ENCODE assay signal across 9 cellular contexts in the genomic region with DNA sequence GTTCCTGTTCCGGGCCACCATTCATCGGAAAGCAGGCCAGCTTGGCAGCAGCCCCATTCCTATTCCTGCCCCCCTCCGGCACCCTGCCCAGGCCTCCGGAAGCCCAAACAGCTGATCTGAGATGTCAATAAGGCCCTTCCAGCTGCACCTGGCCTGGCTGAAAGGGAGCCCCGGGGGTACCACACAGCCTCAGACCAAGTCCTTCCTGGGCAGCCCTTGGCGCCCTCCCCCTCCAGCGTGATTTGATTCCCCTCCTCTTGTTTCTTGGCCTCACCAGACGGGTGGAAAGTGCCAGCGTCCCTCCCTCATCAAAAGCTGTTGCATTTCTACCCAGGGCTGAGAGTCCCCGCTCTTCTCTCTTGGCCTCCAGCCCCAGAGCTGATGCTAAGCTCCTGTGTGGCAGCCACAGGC.
DNase-seq lines count a peak whose midpoint lies in the region; ATAC-seq and TF ChIP-seq lines count a peak whose summit lies in the region.
"Had no signal": no experiment of that assay in that cellular context is flagged by ENCODE, and none has a peak within 500 bp of the region (broad histone marks: within the 10 kb centered on the region; RNA-seq: fewer than 3 reads in every experiment).

No MANE protein-coding gene starts in this region.

- peak overlapping the region; percentile 63; the same call in 1 of the 2 replicates for H3K27ac ChIP-seq in GM23338 (ENCODE audit: low read depth)
- peak overlapping the region; percentile 24 for H3K27ac ChIP-seq in endodermal cell (ENCODE audit: low read depth, low read length)

- H4K20me1 ChIP-seq in GM23338 (replicated peaks; ENCODE audit: insufficient read depth), result no peaks in the 10 kb centered on the region

- no peak overlapping the region for H2AFZ ChIP-seq in GM23338

- no peaks in the 10 kb centered on the region for H3K27me3 ChIP-seq in GM23338 (ENCODE audit: insufficient read depth)
- no peaks in the 10 kb centered on the region for H3K27me3 ChIP-seq in endodermal cell (ENCODE audit: control insufficient read depth, insufficient read depth, low read length, poor library complexity, severe bottlenecking)

- DNase-seq in GM23338 (ENCODE audit: low spot score), result no peak
- DNase-seq in NCI-H446 treated with DMSO at 0.1 percent for 48 hours (lab: John Stamatoyannopoulos, UW), result peak; percentile 93
- DNase-seq in endodermal cell, result no peak
- DNase-seq in posterior cingulate gyrus, result peak; percentile 43 to 93 (median 65)
- DNase-seq in activated gamma-delta T cell (lab: John Stamatoyannopoulos, UW), result no peak
- DNase-seq in SIG-M5 (lab: John Stamatoyannopoulos, UW), result no peak
- no peak for DNase-seq in activated CD8-positive, alpha-beta memory T cell treated with anti-CD3 and anti-CD28 coated beads, Interleukin-2, amount 50 U/mL, for 4 hours
- DNase-seq: activated CD4-positive, alpha-beta T cell treated with anti-CD3 and anti-CD28 coated beads, Interleukin-2, amount 50 U/mL, for 48 hours had no signal

- H3K4me1 ChIP-seq in GM23338 (ENCODE audit: insufficient read depth) (peaks cover 12% of the 10 kb centered on the region), endodermal cell (ENCODE audit: control insufficient read depth, insufficient read depth, low read length) (peaks cover 8% of the 10 kb centered on the region)

- intact Hi-C loops in posterior cingulate gyrus (cut with DNase I), result no loop called here

- peaks cover 4% of the 10 kb centered on the region; the same call in 1 of the 2 replicates for H3K79me2 ChIP-seq in GM23338 (replicated peaks; ENCODE audit: insufficient read depth)

- H3K36me3 ChIP-seq in GM23338 (ENCODE audit: insufficient read depth), result no peaks in the 10 kb centered on the region
- H3K36me3 ChIP-seq in endodermal cell (ENCODE audit: control insufficient read depth, insufficient read depth, low read length), result no peaks in the 10 kb centered on the region

- H3K27me3 Mint-ChIP-seq in GM23338 (ENCODE audit: insufficient read depth, low read depth, poor library complexity) (peaks cover 3% of the 10 kb centered on the region), endodermal cell (ENCODE audit: insufficient read depth) (no peaks in the 10 kb centered on the region)

- no peaks in the 10 kb centered on the region for H3K9me2 ChIP-seq in GM23338 (ENCODE audit: insufficient read depth)

- no peaks in the 10 kb centered on the region for H3K9me3 ChIP-seq in endodermal cell (ENCODE audit: control insufficient read depth, low read length)

- TF ChIP-seq CTCF in GM23338 (conservative IDR thresholded peaks at IDR 0.05; ENCODE audit: low read depth in 2 of 2) (no peak), endodermal cell (conservative IDR thresholded peaks at IDR 0.05) (no peak)

- WGBS in endodermal cell (ENCODE audit: insufficient coverage in 1 of 2, insufficient read length in 1 of 2), 2 experiments, result 77 to 90% methylated on average over 7 to 10 of the region's 10 CpGs

- H3K9me3 Mint-ChIP-seq in GM23338, result no peaks in the 10 kb centered on the region
- H3K9me3 Mint-ChIP-seq in endodermal cell, result peaks cover 4% of the 10 kb centered on the region

- H3K4me3 ChIP-seq in GM23338 (no peak overlapping the region), endodermal cell (ENCODE audit: low read length) (no peak overlapping the region)

- no peak overlapping the region; the same call in 1 of the 2 replicates for H3K27ac Mint-ChIP-seq in GM23338
- H3K27ac Mint-ChIP-seq in endodermal cell, result no peak overlapping the region

- no peaks in the 10 kb centered on the region for H3F3A ChIP-seq in GM23338 (replicated peaks; ENCODE audit: low read depth)

- ATAC-seq in GM23338, result peak; percentile 43
- no peak for ATAC-seq in HG02840 (IDR thresholded peaks at IDR 0.05; ENCODE audit: low FRiP score, unreplicated experiment)

- no peak overlapping the region for H3K4me2 ChIP-seq in GM23338

- no peak overlapping the region for H3K9ac ChIP-seq in endodermal cell (ENCODE audit: extremely low read depth, low read length, poor library complexity, severe bottlenecking)

- H3K4me1 Mint-ChIP-seq in GM23338 (peaks cover 39% of the 10 kb centered on the region), endodermal cell (peaks cover 37% of the 10 kb centered on the region)

- H3K4me3 Mint-ChIP-seq in GM23338 (no peak overlapping the region), endodermal cell (no peak overlapping the region)

- H3K36me3 Mint-ChIP-seq in GM23338 (ENCODE audit: low read depth) (no peaks in the 10 kb centered on the region), endodermal cell (ENCODE audit: low read depth) (no peaks in the 10 kb centered on the region)

TF ChIP-seq in GM23338, 12 proteins besides CTCF, POLR2A, EP300 and RAD21:
- TF ChIP-seq, protein P1, sequence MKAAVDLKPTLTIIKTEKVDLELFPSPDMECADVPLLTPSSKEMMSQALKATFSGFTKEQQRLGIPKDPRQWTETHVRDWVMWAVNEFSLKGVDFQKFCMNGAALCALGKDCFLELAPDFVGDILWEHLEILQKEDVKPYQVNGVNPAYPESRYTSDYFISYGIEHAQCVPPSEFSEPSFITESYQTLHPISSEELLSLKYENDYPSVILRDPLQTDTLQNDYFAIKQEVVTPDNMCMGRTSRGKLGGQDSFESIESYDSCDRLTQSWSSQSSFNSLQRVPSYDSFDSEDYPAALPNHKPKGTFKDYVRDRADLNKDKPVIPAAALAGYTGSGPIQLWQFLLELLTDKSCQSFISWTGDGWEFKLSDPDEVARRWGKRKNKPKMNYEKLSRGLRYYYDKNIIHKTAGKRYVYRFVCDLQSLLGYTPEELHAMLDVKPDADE (IDR thresholded peaks at IDR 0.05), result no peak
- no peak for TF ChIP-seq EZH2phosphoT487 (IDR thresholded peaks at IDR 0.05; ENCODE audit: unreplicated experiment)

Comparison
In these comparisons a context has a peak if more than half of its experiments do, and no peak if none do; other contexts are left out.
1. DNase-seq: peak in NCI-H446 treated with DMSO at 0.1 percent for 48 hours (single experiment) and posterior cingulate gyrus (10 of 10); none in GM23338 (single experiment), endodermal cell (single experiment), activated gamma-delta T cell (single experiment), SIG-M5 (single experiment) and activated CD8-positive, alpha-beta memory T cell treated with anti-CD3 and anti-CD28 coated beads, Interleukin-2, amount 50 U/mL, for 4 hours (single experiment).